Comparison of ENCODE assay signal across 9 cellular contexts in the genomic region with DNA sequence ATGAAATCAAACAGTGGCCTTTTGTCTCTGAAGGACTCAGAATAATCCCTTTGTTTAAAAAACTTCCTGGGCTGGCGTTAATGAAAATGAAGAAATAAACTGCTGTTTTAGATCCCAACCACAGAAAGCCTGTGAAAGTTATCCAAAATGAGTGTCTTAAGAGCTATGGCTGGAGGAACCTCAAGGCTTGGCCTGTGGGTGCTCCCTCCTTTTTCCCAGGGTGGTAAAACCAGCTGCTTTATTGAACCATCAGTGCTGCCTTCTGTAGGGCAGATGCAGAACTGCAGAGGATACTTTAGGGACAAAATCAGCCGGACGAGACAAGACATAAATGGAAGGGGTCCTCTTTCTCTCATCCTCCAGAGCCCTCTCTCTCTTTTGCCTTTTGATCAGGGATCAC.
DNase-seq lines count a peak whose midpoint lies in the region; ATAC-seq and TF ChIP-seq lines count a peak whose summit lies in the region.
"Had no signal": no experiment of that assay in that cellular context is flagged by ENCODE, and none has a peak within 500 bp of the region (broad histone marks: within the 10 kb centered on the region; RNA-seq: fewer than 3 reads in every experiment).

No MANE protein-coding gene starts in this region.

- H3K27ac ChIP-seq in brain microvascular endothelial cell, result no peak overlapping the region

- H3K27me3 Mint-ChIP-seq in mesothelial cell of epicardium (ENCODE audit: low read depth), result no peaks in the 10 kb centered on the region
- H3K27me3 Mint-ChIP-seq in activated CD8-positive, alpha-beta memory T cell treated with anti-CD3 and anti-CD28 coated beads, Interleukin-2, amount 10 ng/mL, durations not matched to agents 7 days and 5 days, result no peaks in the 10 kb centered on the region
- H3K27me3 Mint-ChIP-seq: IgD-negative memory B cell had no signal

- peaks cover 6% of the 10 kb centered on the region for H3K4me1 Mint-ChIP-seq in mesothelial cell of epicardium
- H3K4me1 Mint-ChIP-seq in activated CD8-positive, alpha-beta memory T cell treated with anti-CD3 and anti-CD28 coated beads, Interleukin-2, amount 10 ng/mL, durations not matched to agents 7 days and 5 days, result no peaks in the 10 kb centered on the region
- H3K4me1 Mint-ChIP-seq: IgD-negative memory B cell had no signal

- no peaks in the 10 kb centered on the region for H3K9me3 Mint-ChIP-seq in mesothelial cell of epicardium
- H3K9me3 Mint-ChIP-seq in activated CD8-positive, alpha-beta memory T cell treated with anti-CD3 and anti-CD28 coated beads, Interleukin-2, amount 10 ng/mL, durations not matched to agents 7 days and 5 days (ENCODE audit: low read depth), result no peaks in the 10 kb centered on the region
- H3K9me3 Mint-ChIP-seq: IgD-negative memory B cell had no signal

- no peaks in the 10 kb centered on the region for H3K27me3 ChIP-seq in brain microvascular endothelial cell (replicated peaks)

- ATAC-seq in activated CD8-positive, alpha-beta memory T cell treated with anti-CD3 and anti-CD28 coated beads, Interleukin-2, amount 10 ng/mL, durations not matched to agents 7 days and 5 days, result no peak

- DNase-seq in ELR (ENCODE audit: low read depth), result peak; percentile 40
- peak; percentile 3 for DNase-seq in HuH-7.5 (ENCODE audit: low spot score)
- peak; percentile 14 for DNase-seq in brain microvascular endothelial cell
- DNase-seq in mesothelial cell of epicardium (ENCODE audit: low spot score in 2 of 2, unreplicated experiment in 2 of 2), result no peak
- no peak for DNase-seq in cerebellar nuclear complex (lab: John Stamatoyannopoulos, UW)
- no peak for DNase-seq in activated CD8-positive, alpha-beta memory T cell treated with anti-CD3 and anti-CD28 coated beads, Interleukin-2, amount 10 ng/mL, durations not matched to agents 7 days and 5 days
- no peak for DNase-seq in NCI-H2081 (lab: John Stamatoyannopoulos, UW)
- no peak for DNase-seq in SK-N-DZ (ENCODE audit: low spot score)

- CTCF ChIA-PET in activated CD8-positive, alpha-beta memory T cell treated with anti-CD3 and anti-CD28 coated beads, Interleukin-2, amount 10 ng/mL, durations not matched to agents 7 days and 5 days (lab: Charles Lee), result interaction anchor here (0.8 kb wide), 1 partner anchor 22 kb away, joined by 3 read pairs; no protein-coding TSS in a partner anchor

- TF ChIP-seq CTCF in brain microvascular endothelial cell (IDR thresholded peaks at IDR 0.05; ENCODE audit: low read depth, low read length, missing control alignments), result peak; percentile 71
- TF ChIP-seq CTCF in mesothelial cell of epicardium (IDR thresholded peaks at IDR 0.05; ENCODE audit: unreplicated experiment), result peak; percentile 12

- H3K4me3 Mint-ChIP-seq in mesothelial cell of epicardium, result no peak overlapping the region
- H3K4me3 Mint-ChIP-seq in activated CD8-positive, alpha-beta memory T cell treated with anti-CD3 and anti-CD28 coated beads, Interleukin-2, amount 10 ng/mL, durations not matched to agents 7 days and 5 days, result no peak overlapping the region

- no peak overlapping the region for H3K27ac Mint-ChIP-seq in mesothelial cell of epicardium
- no peak overlapping the region for H3K27ac Mint-ChIP-seq in activated CD8-positive, alpha-beta memory T cell treated with anti-CD3 and anti-CD28 coated beads, Interleukin-2, amount 10 ng/mL, durations not matched to agents 7 days and 5 days

- H3K36me3 Mint-ChIP-seq in mesothelial cell of epicardium, result peaks cover 33% of the 10 kb centered on the region
- peaks cover 36% of the 10 kb centered on the region for H3K36me3 Mint-ChIP-seq in activated CD8-positive, alpha-beta memory T cell treated with anti-CD3 and anti-CD28 coated beads, Interleukin-2, amount 10 ng/mL, durations not matched to agents 7 days and 5 days

- no peaks in the 10 kb centered on the region for H3K36me3 ChIP-seq in brain microvascular endothelial cell (replicated peaks)

- no peak overlapping the region for H3K4me3 ChIP-seq in brain microvascular endothelial cell (ENCODE audit: low read depth, low read length)

- in situ Hi-C loops in brain microvascular endothelial cell (cut with HindIII; ENCODE audit: low pct_ligation_motif_present, low sequenced_read_pairs), result no loop called here

Comparison
In these comparisons a context has a peak if more than half of its experiments do, and no peak if none do; other contexts are left out.
1. DNase-seq: peak in ELR (single experiment), HuH-7.5 (single experiment) and brain microvascular endothelial cell (single experiment); none in mesothelial cell of epicardium (0 of 2), cerebellar nuclear complex (0 of 2), activated CD8-positive, alpha-beta memory T cell treated with anti-CD3 and anti-CD28 coated beads, Interleukin-2, amount 10 ng/mL, durations not matched to agents 7 days and 5 days (single experiment), NCI-H2081 (0 of 2) and SK-N-DZ (single experiment).